In the genomic region with DNA sequence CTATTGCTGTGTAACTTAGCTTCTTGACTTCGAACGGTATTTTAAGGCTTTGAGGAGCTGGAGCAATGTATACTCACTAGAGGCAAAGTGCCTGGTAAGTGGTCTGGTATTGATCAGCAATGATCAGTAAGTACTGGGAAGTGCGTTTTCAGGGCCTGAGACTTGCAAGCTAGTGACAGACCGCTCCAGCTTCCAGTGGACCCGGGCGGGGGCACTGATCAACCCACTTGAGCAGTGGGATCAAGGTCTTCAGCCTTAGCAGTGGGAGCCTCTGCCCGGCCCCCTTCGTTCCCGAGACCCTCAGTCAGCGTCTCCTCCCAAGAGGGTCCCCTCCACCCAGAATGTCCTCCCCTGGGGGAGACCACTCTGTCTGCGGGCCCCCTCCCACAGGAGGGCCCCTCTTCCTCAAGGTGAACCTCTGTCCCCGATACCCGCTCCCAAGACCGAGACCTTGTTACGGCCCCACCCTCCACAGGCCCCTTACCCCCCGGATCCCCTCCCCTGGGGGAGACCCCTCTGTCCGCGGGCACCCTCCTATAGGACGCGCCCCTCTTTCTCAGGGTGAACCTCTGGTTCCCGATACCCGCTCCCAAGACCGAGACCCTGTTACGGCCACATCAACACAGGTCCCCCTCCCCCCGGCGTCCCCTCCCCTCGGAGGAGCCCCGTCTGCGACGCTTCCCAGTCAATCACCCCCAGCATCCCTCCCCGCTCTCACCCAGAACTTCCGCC, we compare ENCODE assay signal across 8 cellular contexts. TPM values are rescaled to one million over a fixed set of nuclear protein-coding genes. Genes with fewer than 3 reads are reported as not detected.
DNase-seq lines count a peak whose midpoint lies in the region; ATAC-seq and TF ChIP-seq lines count a peak whose summit lies in the region.

No MANE protein-coding gene starts in this region.

- H3K4me1 Mint-ChIP-seq in natural killer cell, result peaks cover 30 to 34% of the 10 kb centered on the region in 2 donors

- peaks cover 4 to 7% of the 10 kb centered on the region in 2 donors for H3K27me3 Mint-ChIP-seq in natural killer cell (ENCODE audit: low read depth in 2 of 2)

- H3K36me3 Mint-ChIP-seq in natural killer cell, result no peaks in the 10 kb centered on the region

- H3K9me3 Mint-ChIP-seq in natural killer cell, result no peaks in the 10 kb centered on the region

- intact Hi-C loops in natural killer cell (cut with micrococcal nuclease), result no loop called here

- H3K36me3 ChIP-seq in SJSA1 (peaks cover 39% of the 10 kb centered on the region), esophagus (ENCODE audit: control insufficient read depth in 2 of 2, insufficient read depth in 2 of 2, low read length in 1 of 2) (no peaks in the 10 kb centered on the region)

- H3K27ac Mint-ChIP-seq in natural killer cell, result peak overlapping the region; percentile 79 to 94

- H3K4me3 ChIP-seq in SJSA1 (peak overlapping the region; percentile 96), esophagus (ENCODE audit: low read depth in 1 of 2, low read length in 2 of 2) (peak overlapping the region; percentile 79 to 90)

- H3K9me3 ChIP-seq in SJSA1 (replicated peaks) (no peaks in the 10 kb centered on the region; the same call in 1 of the 2 replicates), esophagus (ENCODE audit: control insufficient read depth in 2 of 2, insufficient read depth in 1 of 2, low read depth in 1 of 2, low read length in 1 of 2) (no peaks in the 10 kb centered on the region)

- 11 to 13% methylated on average over 32 of the region's 32 CpGs for WGBS in esophagus, 2 donors

- ATAC-seq in natural killer cell (no peak), GM18502 (IDR thresholded peaks at IDR 0.05; ENCODE audit: poor library complexity, unreplicated experiment) (no peak)

- H3K27ac ChIP-seq in SJSA1 (peak overlapping the region; percentile 95), esophagus (ENCODE audit: low read depth in 2 of 2, low read length in 1 of 2) (peak overlapping the region; percentile 61 to 81)

- H3K27me3 ChIP-seq in SJSA1 (replicated peaks) (no peaks in the 10 kb centered on the region), esophagus (ENCODE audit: control insufficient read depth in 1 of 2, insufficient read depth in 2 of 2, low read length in 2 of 2) (no peaks in the 10 kb centered on the region)

- peak overlapping the region; percentile 93 for H3K4me3 Mint-ChIP-seq in natural killer cell

- TF ChIP-seq CTCF in natural killer cell (IDR thresholded peaks at IDR 0.05), result no peak

- peak in 2 of 3 experiments; percentile 9 to 15 for DNase-seq in NCI-H1417 (lab: John Stamatoyannopoulos, UW)
- no peak for DNase-seq in NCI-H1417 treated with DMSO at 0.1 percent for 48 hours (lab: John Stamatoyannopoulos, UW)
- DNase-seq in SJSA1 (ENCODE audit: low read depth in 1 of 2, low spot score in 2 of 2), result peak in 1 of 2 experiments; percentile 74
- no peak for DNase-seq in natural killer cell
- no peak for DNase-seq in activated gamma-delta T cell treated with Interleukin-2 at 50 U/mL for 16 hours
- no peak for DNase-seq in AG08395 (ENCODE audit: low spot score)

- H3K4me1 ChIP-seq in SJSA1 (replicated peaks) (peaks cover 70% of the 10 kb centered on the region), esophagus (ENCODE audit: control insufficient read depth in 2 of 2, insufficient read depth in 2 of 2, low read length in 1 of 2) (peaks cover 0 to 6% of the 10 kb centered on the region in 2 donors)

RNA-seq across cellular contexts. Expression of a gene that starts 0.4 kb away (rescaled TPM):
- total RNA-seq in SJSA1 (2014; rRNA removed; shearing (Covaris generic)), result 192 and 302 TPM in 2 replicates
- 10 to 100 TPM; 23.1 to 82.7 TPM for polyA plus RNA-seq in esophagus
- total RNA-seq in natural killer cell, result 10 to 100 TPM; 79.3 to 90.5 (median 88.8) TPM

Comparison
In these comparisons a context has a peak if more than half of its experiments do, and no peak if none do; other contexts are left out.
1. DNase-seq: peak in NCI-H1417 (2 of 3); none in NCI-H1417 treated with DMSO at 0.1 percent for 48 hours (single experiment), natural killer cell (single experiment), activated gamma-delta T cell treated with Interleukin-2 at 50 U/mL for 16 hours (single experiment) and AG08395 (single experiment).